Comparison of ENCODE assay signal across 16 cellular contexts in genomic region chr4:1365271-1366178, GRCh38. TPM values are rescaled to one million over a fixed set of nuclear protein-coding genes. Genes with fewer than 3 reads are reported as not detected.
DNase-seq lines count a peak whose midpoint lies in the region; ATAC-seq and TF ChIP-seq lines count a peak whose summit lies in the region.
"Had no signal": no experiment of that assay in that cellular context is flagged by ENCODE, and none has a peak within 500 bp of the region (broad histone marks: within the 10 kb centered on the region; RNA-seq: fewer than 3 reads in every experiment).

No MANE protein-coding gene starts in this region.

- no peak for TF ChIP-seq CTCF in smooth muscle cell (IDR thresholded peaks at IDR 0.05; ENCODE audit: borderline replicate concordance, insufficient read depth, poor library complexity, severe bottlenecking)

- H2AFZ ChIP-seq in smooth muscle cell (ENCODE audit: low read depth) = no peak overlapping the region

- H3K27me3 Mint-ChIP-seq in stimulated activated memory B cell treated with anti-CD40 and anti-IgM and Interleukin-4, amounts not matched to agents 10 μg/mL and 1 μg/mL and 100 μg/mL, for 72 hours = no peaks in the 10 kb centered on the region

- no peaks in the 10 kb centered on the region for H3K27me3 ChIP-seq in smooth muscle cell (ENCODE audit: low read depth)
- H3K27me3 ChIP-seq: ovary had no signal

- H3K27ac ChIP-seq in smooth muscle cell (ENCODE audit: low read depth) = no peak overlapping the region
- H3K27ac ChIP-seq: ovary, SK-N-MC had no signal

- H3K36me3 Mint-ChIP-seq in stimulated activated memory B cell treated with anti-CD40 and anti-IgM and Interleukin-4, amounts not matched to agents 10 μg/mL and 1 μg/mL and 100 μg/mL, for 72 hours = peaks cover 30% of the 10 kb centered on the region
- H3K36me3 Mint-ChIP-seq in stimulated activated effector memory CD8-positive, alpha-beta T cell treated with anti-CD3 and anti-CD28 coated beads, Interleukin-12 subunit alpha, Interleukin-12 subunit beta, amount 100 ng/mL, for 72 hours = no peaks in the 10 kb centered on the region

- H3F3A ChIP-seq in smooth muscle cell (ENCODE audit: low read depth) = no peaks in the 10 kb centered on the region

- H3K4me2 ChIP-seq in smooth muscle cell = no peak overlapping the region

- H3K4me1 ChIP-seq in smooth muscle cell (ENCODE audit: low read depth) = no peaks in the 10 kb centered on the region

- WGBS in smooth muscle cell (ENCODE audit: low lambda C conversion rate) = 85% methylated on average over 25 of the region's 25 CpGs

- H3K27ac Mint-ChIP-seq in stimulated activated memory B cell treated with anti-CD40 and anti-IgM and Interleukin-4, amounts not matched to agents 10 μg/mL and 1 μg/mL and 100 μg/mL, for 72 hours = peak overlapping the region; percentile 36
- H3K27ac Mint-ChIP-seq in stimulated activated effector memory CD8-positive, alpha-beta T cell treated with anti-CD3 and anti-CD28 coated beads, Interleukin-12 subunit alpha, Interleukin-12 subunit beta, amount 100 ng/mL, for 72 hours = no peak overlapping the region
- H3K27ac Mint-ChIP-seq: immature natural killer cell had no signal

- H3K9me3 ChIP-seq in smooth muscle cell (replicated peaks; ENCODE audit: low read depth) = no peaks in the 10 kb centered on the region
- H3K9me3 ChIP-seq: ovary had no signal

- peaks cover 40% of the 10 kb centered on the region for H4K20me1 ChIP-seq in smooth muscle cell (ENCODE audit: low read depth)

- ATAC-seq in stimulated activated memory B cell treated with anti-CD40 and anti-IgM and Interleukin-4, amounts not matched to agents 10 μg/mL and 1 μg/mL and 100 μg/mL, for 72 hours = no peak
- no peak for ATAC-seq in stimulated activated effector memory CD8-positive, alpha-beta T cell treated with anti-CD3 and anti-CD28 coated beads, Interleukin-12 subunit alpha, Interleukin-12 subunit beta, amount 100 ng/mL, for 72 hours

- H3K9me3 Mint-ChIP-seq in stimulated activated memory B cell treated with anti-CD40 and anti-IgM and Interleukin-4, amounts not matched to agents 10 μg/mL and 1 μg/mL and 100 μg/mL, for 72 hours = no peaks in the 10 kb centered on the region
- H3K9me3 Mint-ChIP-seq in stimulated activated effector memory CD8-positive, alpha-beta T cell treated with anti-CD3 and anti-CD28 coated beads, Interleukin-12 subunit alpha, Interleukin-12 subunit beta, amount 100 ng/mL, for 72 hours = no peaks in the 10 kb centered on the region
- H3K9me3 Mint-ChIP-seq: immature natural killer cell had no signal

- H3K4me3 Mint-ChIP-seq in stimulated activated memory B cell treated with anti-CD40 and anti-IgM and Interleukin-4, amounts not matched to agents 10 μg/mL and 1 μg/mL and 100 μg/mL, for 72 hours = no peak overlapping the region
- H3K4me3 Mint-ChIP-seq in stimulated activated effector memory CD8-positive, alpha-beta T cell treated with anti-CD3 and anti-CD28 coated beads, Interleukin-12 subunit alpha, Interleukin-12 subunit beta, amount 100 ng/mL, for 72 hours = no peak overlapping the region
- H3K4me3 Mint-ChIP-seq: immature natural killer cell had no signal

- H3K4me3 ChIP-seq in smooth muscle cell = no peak overlapping the region
- H3K4me3 ChIP-seq: ovary, SK-N-MC had no signal

- H3K36me3 ChIP-seq in smooth muscle cell (ENCODE audit: low read depth) = no peaks in the 10 kb centered on the region
- H3K36me3 ChIP-seq: ovary had no signal

- no peak overlapping the region for H3K9ac ChIP-seq in smooth muscle cell (ENCODE audit: low read depth)

- no peaks in the 10 kb centered on the region for H3K79me2 ChIP-seq in smooth muscle cell (ENCODE audit: low read depth)

- DNase-seq in NCI-H345 (lab: John Stamatoyannopoulos, UW) (peak; percentile 45), NCI-H345 treated with DMSO at 0.1 percent for 48 hours (lab: John Stamatoyannopoulos, UW; ENCODE audit: unreplicated experiment) (no peak), NCI-H2171 treated with DMSO at 0.1 percent for 48 hours (lab: John Stamatoyannopoulos, UW) (peak; percentile 72), germinal center (ENCODE audit: low spot score) (peak; percentile 22), smooth muscle cell (lab: John Stamatoyannopoulos, UW; ENCODE audit: unreplicated experiment) (no peak)
- no peak for DNase-seq in stimulated activated CD4-positive, alpha-beta T cell treated with anti-CD3 and anti-CD28 coated beads, Interleukin-12 subunit alpha, Interleukin-12 subunit beta, amount 100 ng/mL, for 4 hours
- no peak for DNase-seq in stimulated activated effector memory CD8-positive, alpha-beta T cell treated with anti-CD3 and anti-CD28 coated beads, Interleukin-12 subunit alpha, Interleukin-12 subunit beta, amount 100 ng/mL, for 72 hours (ENCODE audit: low spot score in 2 of 2)
- DNase-seq: ACHN; activated CD4-positive, alpha-beta T cell treated with anti-CD3 and anti-CD28 coated beads, Interleukin-2, amount 50 U/mL, for 48 hours; amygdala; immature natural killer cell had no signal

- peaks cover 9% of the 10 kb centered on the region for H3K4me1 Mint-ChIP-seq in stimulated activated memory B cell treated with anti-CD40 and anti-IgM and Interleukin-4, amounts not matched to agents 10 μg/mL and 1 μg/mL and 100 μg/mL, for 72 hours
- H3K4me1 Mint-ChIP-seq in stimulated activated effector memory CD8-positive, alpha-beta T cell treated with anti-CD3 and anti-CD28 coated beads, Interleukin-12 subunit alpha, Interleukin-12 subunit beta, amount 100 ng/mL, for 72 hours = no peaks in the 10 kb centered on the region
- H3K4me1 Mint-ChIP-seq: immature natural killer cell had no signal

RNA-seq across cellular contexts. Expression of gene UVSSA, which starts 18.5 kb away (rescaled TPM):
- total RNA-seq in smooth muscle cell = 6.6 and 9.0 TPM in 2 replicates
- 13.0 and 14.9 TPM in 2 replicates for polyA plus RNA-seq in smooth muscle cell

RNA-seq across cellular contexts. Expression of gene NKX1-1, which starts 40.7 kb away (rescaled TPM):
- not detected in 2 replicates for total RNA-seq in smooth muscle cell
- 0.24 TPM in 1 of 2 replicates, not detected in the other for polyA plus RNA-seq in smooth muscle cell
- total RNA-seq: endothelial cell of umbilical vein, LHCN-M2, ovary had no signal
- polyA plus RNA-seq: endothelial cell of umbilical vein, immature natural killer cell, ovary had no signal

Comparison
In these comparisons a context has a peak if more than half of its experiments do, and no peak if none do; other contexts are left out.
1. DNase-seq: peak in NCI-H345 (single experiment), NCI-H2171 treated with DMSO at 0.1 percent for 48 hours (single experiment) and germinal center (single experiment); none in NCI-H345 treated with DMSO at 0.1 percent for 48 hours (single experiment), stimulated activated CD4-positive, alpha-beta T cell treated with anti-CD3 and anti-CD28 coated beads, Interleukin-12 subunit alpha, Interleukin-12 subunit beta, amount 100 ng/mL, for 4 hours (single experiment), stimulated activated effector memory CD8-positive, alpha-beta T cell treated with anti-CD3 and anti-CD28 coated beads, Interleukin-12 subunit alpha, Interleukin-12 subunit beta, amount 100 ng/mL, for 72 hours (0 of 2) and smooth muscle cell (single experiment).